In the genomic region with DNA sequence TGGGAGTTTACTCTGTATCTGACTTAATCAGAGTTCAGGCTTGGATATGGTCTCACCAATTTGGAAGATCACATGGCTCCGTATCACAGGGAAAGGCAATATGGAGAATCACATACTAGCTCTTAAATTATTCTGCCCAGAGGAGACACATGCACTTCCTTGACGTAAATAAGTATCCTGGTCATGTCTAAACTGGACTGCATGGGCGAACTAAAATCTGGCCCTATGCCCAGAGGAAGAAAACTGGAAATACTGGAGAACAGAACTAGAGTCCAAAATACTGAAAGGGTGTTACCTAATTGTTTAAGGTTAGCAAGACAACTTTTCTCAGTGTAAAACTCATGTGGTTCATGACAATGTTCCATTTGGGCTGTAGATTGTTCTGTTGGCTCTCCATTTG, we compare ENCODE assay signal across 23 cellular contexts.
DNase-seq lines count a peak whose midpoint lies in the region; ATAC-seq and TF ChIP-seq lines count a peak whose summit lies in the region.
"Had no signal": no experiment of that assay in that cellular context is flagged by ENCODE, and none has a peak within 500 bp of the region (broad histone marks: within the 10 kb centered on the region; RNA-seq: fewer than 3 reads in every experiment).

No MANE protein-coding gene starts in this region.

- no peaks in the 10 kb centered on the region for H3K4me1 ChIP-seq in RWPE2 (ENCODE audit: insufficient read depth, poor library complexity, severe bottlenecking)
- H3K4me1 ChIP-seq in mammary epithelial cell (ENCODE audit: insufficient read depth, low read length), result no peaks in the 10 kb centered on the region
- no peaks in the 10 kb centered on the region for H3K4me1 ChIP-seq in foreskin keratinocyte
- H3K4me1 ChIP-seq in lower lobe of right lung, result no peaks in the 10 kb centered on the region
- H3K4me1 ChIP-seq: BE2C, BLaER1 had no signal

- no peaks in the 10 kb centered on the region for H3K36me3 ChIP-seq in RWPE2 (ENCODE audit: low read depth)
- H3K36me3 ChIP-seq in mammary epithelial cell (ENCODE audit: insufficient read depth, low read length), result no peaks in the 10 kb centered on the region
- no peaks in the 10 kb centered on the region for H3K36me3 ChIP-seq in lower lobe of right lung
- H3K36me3 ChIP-seq: BE2C, BLaER1 had no signal

- CTCF ChIA-PET in mammary epithelial cell (lab: Charles Lee; ENCODE audit: low non-redundant PET), result no interaction called here

- H4K20me1 ChIP-seq in mammary epithelial cell (ENCODE audit: insufficient read depth, low read length), result no peaks in the 10 kb centered on the region
- H4K20me1 ChIP-seq: BLaER1 had no signal

- TF ChIP-seq CTCF in RWPE2 (IDR thresholded peaks at IDR 0.05; ENCODE audit: poor library complexity, severe bottlenecking), result no peak
- TF ChIP-seq CTCF in mammary epithelial cell (conservative IDR thresholded peaks at IDR 0.05 in 1 of 2, IDR thresholded peaks at IDR 0.05 in 1 of 2; ENCODE audit: extremely low read depth in 1 of 2, insufficient read depth in 1 of 2, low read depth in 1 of 2, low read length in 2 of 2), result no peak
- no peak for TF ChIP-seq CTCF in epithelial cell of esophagus (IDR thresholded peaks at IDR 0.05; ENCODE audit: insufficient read depth, low read depth, low read length, missing control alignments)
- no peak for TF ChIP-seq CTCF in foreskin keratinocyte (conservative IDR thresholded peaks at IDR 0.05)
- TF ChIP-seq CTCF in lower lobe of right lung (IDR thresholded peaks at IDR 0.05), result no peak

- peak overlapping the region; percentile 25 for H3K27ac ChIP-seq in RWPE2 (ENCODE audit: poor library complexity, severe bottlenecking)
- no peak overlapping the region for H3K27ac ChIP-seq in mammary epithelial cell (ENCODE audit: insufficient read depth, low read depth, low read length)
- H3K27ac ChIP-seq in foreskin keratinocyte, result no peak overlapping the region
- no peak overlapping the region for H3K27ac ChIP-seq in lower lobe of right lung
- H3K27ac ChIP-seq: BLaER1 had no signal

- no peaks in the 10 kb centered on the region for H3K9me3 ChIP-seq in RWPE2 (ENCODE audit: severe bottlenecking)
- H3K9me3 ChIP-seq in mammary epithelial cell (replicated peaks; ENCODE audit: insufficient read depth, low read length), result no peaks in the 10 kb centered on the region
- H3K9me3 ChIP-seq in lower lobe of right lung, result no peaks in the 10 kb centered on the region
- H3K9me3 ChIP-seq: BE2C, BLaER1 had no signal

- H3K27me3 ChIP-seq in RWPE2 (ENCODE audit: insufficient read depth, poor library complexity, severe bottlenecking) (no peaks in the 10 kb centered on the region), mammary epithelial cell (ENCODE audit: insufficient read depth, low read length) (no peaks in the 10 kb centered on the region), foreskin keratinocyte (no peaks in the 10 kb centered on the region), lower lobe of right lung (ENCODE audit: low read depth) (no peaks in the 10 kb centered on the region)
- H3K27me3 ChIP-seq: BE2C, BLaER1 had no signal

- H3K4me2 ChIP-seq in mammary epithelial cell (ENCODE audit: insufficient read depth, low read depth, low read length), result no peak overlapping the region
- H3K4me2 ChIP-seq: BLaER1 had no signal

- no peak overlapping the region for H2AFZ ChIP-seq in mammary epithelial cell (ENCODE audit: low read depth, low read length)

- no peak overlapping the region for H3K9ac ChIP-seq in mammary epithelial cell (ENCODE audit: insufficient read depth, low read length)
- H3K9ac ChIP-seq: BLaER1 had no signal

- peak; percentile 27; the same call in 1 of the 3 replicates for ATAC-seq in RWPE2 (ENCODE audit: low read depth)
- no peak for ATAC-seq in foreskin keratinocyte
- no peak for ATAC-seq in lower lobe of right lung
- ATAC-seq: GM12878 had no signal

- in situ Hi-C loops in mammary epithelial cell (cut with MboI; ENCODE audit: low sequenced_read_pairs in 2 of 2), result no loop called here

- no peak for DNase-seq in RWPE2 (ENCODE audit: low spot score)
- peak; percentile 1 for DNase-seq in mammary epithelial cell
- DNase-seq in epithelial cell of esophagus (ENCODE audit: low read depth), result peak; percentile 31
- DNase-seq in foreskin keratinocyte, result peak; percentile 20 to 50
- DNase-seq in foreskin melanocyte, result no peak
- no peak for DNase-seq in NCI-H128 (lab: John Stamatoyannopoulos, UW; ENCODE audit: unreplicated experiment)
- no peak for DNase-seq in lower lobe of right lung
- DNase-seq: 8988T; ACHN; BE2C; C1 segment of cervical spinal cord; CD4-positive, alpha-beta memory T cell; CD4-positive, CD25-positive, alpha-beta regulatory T cell; CD8-positive, alpha-beta memory T cell; COR-L47; DMS 273 treated with DMSO at 0.1 percent for 48 hours; DMS153; DMS79; DND-41; EL; GDM1 had no signal

- H3K4me3 ChIP-seq in RWPE2 (ENCODE audit: severe bottlenecking) (no peak overlapping the region), mammary epithelial cell (replicated peaks in 1 of 3; ENCODE audit: insufficient read depth in 1 of 3, low read depth in 2 of 3, low read length in 3 of 3) (no peak overlapping the region), epithelial cell of esophagus (ENCODE audit: low read length) (no peak overlapping the region), lower lobe of right lung (no peak overlapping the region)
- H3K4me3 ChIP-seq: BLaER1, GM12878 had no signal

- intact Hi-C loops in mammary epithelial cell (cut with micrococcal nuclease), result no loop called here
- intact Hi-C loops in lower lobe of right lung (cut with DNase I), result no loop called here

- no peaks in the 10 kb centered on the region for H3K79me2 ChIP-seq in mammary epithelial cell (ENCODE audit: insufficient read depth, low read length)

- BruUV-seq in mammary epithelial cell (replicated peaks; lab: Mats Ljungman, UMichigan), result no TSS peak

- WGBS in mammary epithelial cell (ENCODE audit: low coverage, missing lambda C conversion rate), result 7% methylated on average over 3 of the region's 3 CpGs

- dilution Hi-C loops in mammary epithelial cell (cut with HindIII; ENCODE audit: low sequenced_read_pairs), result no loop called here

Comparison
In these comparisons a context has a peak if more than half of its experiments do, and no peak if none do; other contexts are left out.
1. DNase-seq: peak in mammary epithelial cell (single experiment), epithelial cell of esophagus (single experiment) and foreskin keratinocyte (2 of 2); none in RWPE2 (single experiment), foreskin melanocyte (single experiment), NCI-H128 (single experiment) and lower lobe of right lung (single experiment).